ENCODE assay signal across 9 cellular contexts in genomic region chr7:1062296-1063294, GRCh38. TPM values are rescaled to one million over a fixed set of nuclear protein-coding genes. Genes with fewer than 3 reads are reported as not detected.
DNase-seq lines count a peak whose midpoint lies in the region; ATAC-seq and TF ChIP-seq lines count a peak whose summit lies in the region.
"Had no signal": no experiment of that assay in that cellular context is flagged by ENCODE, and none has a peak within 500 bp of the region (broad histone marks: within the 10 kb centered on the region; RNA-seq: fewer than 3 reads in every experiment).

No MANE protein-coding gene starts in this region.

- DNase-seq in NCI-H2029 treated with DMSO at 0.1 percent for 48 hours (lab: John Stamatoyannopoulos, UW) = no peak
- no peak for DNase-seq in transverse colon
- no peak for DNase-seq in stimulated activated CD4-positive, alpha-beta T cell treated with anti-CD3 and anti-CD28 coated beads, Interleukin-12 subunit alpha, Interleukin-12 subunit beta, amount 100 ng/mL, for 4 hours
- DNase-seq in activated naive CD4-positive, alpha-beta T cell treated with anti-CD3 and anti-CD28 coated beads for 36 hours = no peak
- DNase-seq: NCI-H446 had no signal

- H3K9me3 ChIP-seq in transverse colon = no peaks in the 10 kb centered on the region

- H3K36me3 Mint-ChIP-seq in dendritic cell treated with granulocyte-macrophage colony-stimulating factor and Interleukin-4, amounts not matched to agents 40 ng/mL and 50 ng/mL, for 4 days (ENCODE audit: low read depth) = peaks cover 12% of the 10 kb centered on the region
- peaks cover 4% of the 10 kb centered on the region for H3K36me3 Mint-ChIP-seq in activated naive CD4-positive, alpha-beta T cell treated with anti-CD3 and anti-CD28 coated beads for 36 hours (ENCODE audit: low read depth)

- peaks cover 9 to 18% (median 13%) of the 10 kb centered on the region in 4 donors for H3K4me1 ChIP-seq in transverse colon

- no peaks in the 10 kb centered on the region for H3K36me3 ChIP-seq in transverse colon

- in situ Hi-C loops in transverse colon (cut with MboI; ENCODE audit: low pct_ligation_motif_present in 1 of 4, low pct_unique_long_range_greater_than_20kb in 1 of 4, low sequenced_read_pairs in 3 of 4) = loop anchor here in 3 of 4 donors (5.0 to 10.0 kb wide), 2 partner anchors 68 to 70 kb away; no protein-coding TSS in a partner anchor

- no peak for TF ChIP-seq CTCF in transverse colon (IDR thresholded peaks at IDR 0.05)

- H3K4me1 Mint-ChIP-seq in dendritic cell treated with granulocyte-macrophage colony-stimulating factor and Interleukin-4, amounts not matched to agents 40 ng/mL and 50 ng/mL, for 4 days (ENCODE audit: low read depth) = peaks cover 51% of the 10 kb centered on the region
- H3K4me1 Mint-ChIP-seq in activated naive CD4-positive, alpha-beta T cell treated with anti-CD3 and anti-CD28 coated beads for 36 hours (ENCODE audit: low read depth) = peaks cover 6% of the 10 kb centered on the region

- intact Hi-C loops in dendritic cell treated with granulocyte-macrophage colony-stimulating factor and Interleukin-4, amounts not matched to agents 40 ng/mL and 50 ng/mL, for 4 days (cut with micrococcal nuclease) = loop anchor here (1.0 to 10.0 kb wide), 3 partner anchors 18 to 138 kb away; partner anchors contain the start of gene GPR146
- intact Hi-C loops in transverse colon (cut with DNase I; ENCODE audit: low total_unique reads) = no loop called here
- intact Hi-C loops in activated naive CD4-positive, alpha-beta T cell treated with anti-CD3 and anti-CD28 coated beads for 36 hours (cut with micrococcal nuclease) = loop anchor here (10.0 kb wide), 1 partner anchor 158 kb away; no protein-coding TSS in a partner anchor

- no peak for TF ChIP-seq EP300 in transverse colon (IDR thresholded peaks at IDR 0.05; ENCODE audit: low read depth)

- H3K27me3 Mint-ChIP-seq in dendritic cell treated with granulocyte-macrophage colony-stimulating factor and Interleukin-4, amounts not matched to agents 40 ng/mL and 50 ng/mL, for 4 days = peaks cover 85% of the 10 kb centered on the region
- H3K27me3 Mint-ChIP-seq in activated naive CD4-positive, alpha-beta T cell treated with anti-CD3 and anti-CD28 coated beads for 36 hours (ENCODE audit: low read depth) = no peaks in the 10 kb centered on the region

- no peak for TF ChIP-seq POLR2A in transverse colon (IDR thresholded peaks at IDR 0.05)

- WGBS in transverse colon (ENCODE audit: low coverage in 1 of 2), 2 donors = 88 to 90% methylated on average over 2 to 33 of the region's 33 CpGs

- H3K27me3 ChIP-seq in transverse colon = no peaks in the 10 kb centered on the region

- peak; percentile 60 for ATAC-seq in GM18498 (IDR thresholded peaks at IDR 0.05; ENCODE audit: unreplicated experiment)
- peak; percentile 64 for ATAC-seq in GM21390 (IDR thresholded peaks at IDR 0.05; ENCODE audit: unreplicated experiment)
- ATAC-seq in HG03196 (IDR thresholded peaks at IDR 0.05; ENCODE audit: unreplicated experiment) = peak; percentile 36

- CTCF ChIA-PET in activated naive CD4-positive, alpha-beta T cell treated with anti-CD3 and anti-CD28 coated beads for 36 hours (lab: Charles Lee) = interaction anchor here (0.8 kb wide), 1 partner anchor 69 kb away, joined by 4 read pairs; no protein-coding TSS in a partner anchor

- H3K27ac ChIP-seq in transverse colon = no peak overlapping the region

- H3K4me3 Mint-ChIP-seq in dendritic cell treated with granulocyte-macrophage colony-stimulating factor and Interleukin-4, amounts not matched to agents 40 ng/mL and 50 ng/mL, for 4 days = peak overlapping the region; percentile 30
- H3K4me3 Mint-ChIP-seq in activated naive CD4-positive, alpha-beta T cell treated with anti-CD3 and anti-CD28 coated beads for 36 hours = no peak overlapping the region

- no peaks in the 10 kb centered on the region for H3K9me3 Mint-ChIP-seq in dendritic cell treated with granulocyte-macrophage colony-stimulating factor and Interleukin-4, amounts not matched to agents 40 ng/mL and 50 ng/mL, for 4 days
- no peaks in the 10 kb centered on the region for H3K9me3 Mint-ChIP-seq in activated naive CD4-positive, alpha-beta T cell treated with anti-CD3 and anti-CD28 coated beads for 36 hours

- H3K4me3 ChIP-seq in transverse colon = no peak overlapping the region

- peak overlapping the region; percentile 76 for H3K27ac Mint-ChIP-seq in dendritic cell treated with granulocyte-macrophage colony-stimulating factor and Interleukin-4, amounts not matched to agents 40 ng/mL and 50 ng/mL, for 4 days
- H3K27ac Mint-ChIP-seq in activated naive CD4-positive, alpha-beta T cell treated with anti-CD3 and anti-CD28 coated beads for 36 hours = no peak overlapping the region

RNA-seq across cellular contexts. Expression of gene GPR146, which starts 18.2 kb away (rescaled TPM):
- 10 to 100 TPM in 1 of 4 donors, 1 to 10 TPM in 1, not detected in 2; 9.2 to 14.5 TPM for total RNA-seq in transverse colon
- under 1 TPM; 0.57 to 0.62 TPM for total RNA-seq in activated naive CD4-positive, alpha-beta T cell treated with anti-CD3 and anti-CD28 coated beads for 36 hours

RNA-seq across cellular contexts. Expression of gene GPER1, which starts 25.3 kb away (rescaled TPM):
- 10 to 100 TPM in 3 of 4 donors, 1 to 10 TPM in 1; 2.2 to 33.7 (median 11.7) TPM for total RNA-seq in transverse colon
- total RNA-seq in activated naive CD4-positive, alpha-beta T cell treated with anti-CD3 and anti-CD28 coated beads for 36 hours = not detected
